In genomic region chr10:104331208-104331838, GRCh38 we compare ENCODE assay signal across 8 cellular contexts. TPM values are rescaled to one million over a fixed set of nuclear protein-coding genes. Genes with fewer than 3 reads are reported as not detected.
DNase-seq lines count a peak whose midpoint lies in the region; ATAC-seq and TF ChIP-seq lines count a peak whose summit lies in the region.

No MANE protein-coding gene starts in this region.

- peak overlapping the region; percentile 71 for H3K56ac ChIP-seq in mesendoderm (ENCODE audit: low read length)

- H3K4me1 ChIP-seq in CD4-positive, CD25-positive, alpha-beta regulatory T cell (ENCODE audit: control insufficient read depth, insufficient read depth, low read length, poor library complexity, severe bottlenecking): peaks cover 93% of the 10 kb centered on the region
- H3K4me1 ChIP-seq in mesendoderm (ENCODE audit: control insufficient read depth, low read depth, low read length) (peaks cover 66% of the 10 kb centered on the region), vagina (peaks cover 100% of the 10 kb centered on the region), Karpas-422 (ENCODE audit: low read length) (peaks cover 46% of the 10 kb centered on the region)

- TF ChIP-seq POLR2A in vagina (IDR thresholded peaks at IDR 0.05): no peak

- H3K27me3 Mint-ChIP-seq in CD4-positive, CD25-positive, alpha-beta regulatory T cell: peaks cover 7% of the 10 kb centered on the region

- peaks cover 32 to 100% (median 84%) of the 10 kb centered on the region in 4 donors for H3K4me1 Mint-ChIP-seq in CD4-positive, CD25-positive, alpha-beta regulatory T cell

- H4K8ac ChIP-seq in mesendoderm (ENCODE audit: low read depth, low read length): no peak overlapping the region

- H3K36me3 Mint-ChIP-seq in CD4-positive, CD25-positive, alpha-beta regulatory T cell: peaks cover 9% of the 10 kb centered on the region

- H4K20me1 ChIP-seq in Karpas-422 (ENCODE audit: insufficient read depth, low read depth, low read length): peaks cover 98% of the 10 kb centered on the region

- H3K27me3 ChIP-seq in CD4-positive, CD25-positive, alpha-beta regulatory T cell (ENCODE audit: control insufficient read depth, insufficient read depth, low read length): no peaks in the 10 kb centered on the region
- H3K27me3 ChIP-seq in mesendoderm (ENCODE audit: insufficient read depth, low read length, poor library complexity) (no peaks in the 10 kb centered on the region), vagina (no peaks in the 10 kb centered on the region), Karpas-422 (ENCODE audit: low read length) (no peaks in the 10 kb centered on the region)

- H2AFZ ChIP-seq in Karpas-422 (ENCODE audit: low read length): no peak overlapping the region

- no peak overlapping the region for H4K5ac ChIP-seq in mesendoderm (ENCODE audit: low read length)

- no peak for TF ChIP-seq CTCF in vagina (IDR thresholded peaks at IDR 0.05)

- peak overlapping the region in 1 of 4 donors; percentile 91 for H3K4me3 Mint-ChIP-seq in CD4-positive, CD25-positive, alpha-beta regulatory T cell

- peak overlapping the region; percentile 58 to 96 (median 96) for H3K27ac Mint-ChIP-seq in CD4-positive, CD25-positive, alpha-beta regulatory T cell

- peak overlapping the region; percentile 20 for H3K18ac ChIP-seq in mesendoderm (ENCODE audit: low read length)

- H2BK120ac ChIP-seq in mesendoderm (ENCODE audit: low read depth, low read length): no peak overlapping the region

- peak overlapping the region; percentile 83 for H3K27ac ChIP-seq in CD4-positive, CD25-positive, alpha-beta regulatory T cell (ENCODE audit: insufficient read depth, low read length, poor library complexity, severe bottlenecking)
- H3K27ac ChIP-seq in cingulate gyrus (ENCODE audit: low read depth, low read length) (peak overlapping the region; percentile 93), mesendoderm (ENCODE audit: low read depth, low read length) (peak overlapping the region; percentile 75), vagina (peak overlapping the region; percentile 96), Karpas-422 (ENCODE audit: low read length) (no peak overlapping the region)

- H3K4me2 ChIP-seq in mesendoderm (ENCODE audit: low read length) (peak overlapping the region; percentile 8), Karpas-422 (ENCODE audit: low read depth, low read length, poor library complexity, severe bottlenecking) (no peak overlapping the region)

- H3K23ac ChIP-seq in mesendoderm (ENCODE audit: low read length): no peak overlapping the region

- H2BK5ac ChIP-seq in mesendoderm (ENCODE audit: low read length): peak overlapping the region; percentile 66

- no peaks in the 10 kb centered on the region for H3K9me2 ChIP-seq in Karpas-422 (replicated peaks; ENCODE audit: insufficient read depth, low read length)

- peak overlapping the region; percentile 1 for H2AK5ac ChIP-seq in mesendoderm (ENCODE audit: low read length)

- DNase-seq in CD4-positive, CD25-positive, alpha-beta regulatory T cell: no peak
- DNase-seq in NCI-H2081 (lab: John Stamatoyannopoulos, UW): peak; percentile 83 to 93
- DNase-seq in mesendoderm: peak; percentile 83
- no peak for DNase-seq in vagina (ENCODE audit: extremely low spot score in 2 of 2)
- no peak for DNase-seq in Karpas-422
- DNase-seq in NCI-H526 (lab: John Stamatoyannopoulos, UW): no peak

- peaks cover 11% of the 10 kb centered on the region for H3K36me3 ChIP-seq in CD4-positive, CD25-positive, alpha-beta regulatory T cell (ENCODE audit: control insufficient read depth, insufficient read depth, low read length)
- no peaks in the 10 kb centered on the region for H3K36me3 ChIP-seq in mesendoderm (ENCODE audit: control insufficient read depth, insufficient read depth, low read length)
- H3K36me3 ChIP-seq in vagina: peaks cover 0 to 9% of the 10 kb centered on the region in 2 donors
- H3K36me3 ChIP-seq in Karpas-422 (ENCODE audit: insufficient read depth, low read length): no peaks in the 10 kb centered on the region

- no peak overlapping the region for H3K4me3 ChIP-seq in CD4-positive, CD25-positive, alpha-beta regulatory T cell (ENCODE audit: low read depth, low read length)
- H3K4me3 ChIP-seq in mesendoderm (ENCODE audit: low read length): no peak overlapping the region
- no peak overlapping the region for H3K4me3 ChIP-seq in vagina
- no peak overlapping the region for H3K4me3 ChIP-seq in Karpas-422 (ENCODE audit: low read length)

- H3K79me2 ChIP-seq in mesendoderm (ENCODE audit: control insufficient read depth, insufficient read depth, low read length): peaks cover 97% of the 10 kb centered on the region
- H3K79me2 ChIP-seq in Karpas-422 (ENCODE audit: low read length): peaks cover 5% of the 10 kb centered on the region; the same call in 1 of the 2 replicates

- no peak overlapping the region for H2BK15ac ChIP-seq in mesendoderm (replicated peaks; ENCODE audit: low read depth)

- WGBS in mesendoderm (ENCODE audit: extremely low coverage, insufficient coverage, low lambda C conversion rate): no CpG with 5 or more reads among the region's 9 CpGs

- peak overlapping the region; percentile 33 for H3K9ac ChIP-seq in mesendoderm (ENCODE audit: low read length)
- no peak overlapping the region for H3K9ac ChIP-seq in Karpas-422 (ENCODE audit: low read length)

- H3K9me3 ChIP-seq in CD4-positive, CD25-positive, alpha-beta regulatory T cell (ENCODE audit: control insufficient read depth in 2 of 2, low read length in 2 of 2): no peaks in the 10 kb centered on the region
- H3K9me3 ChIP-seq in vagina (no peaks in the 10 kb centered on the region), Karpas-422 (ENCODE audit: low read length) (no peaks in the 10 kb centered on the region)

- peaks cover 0 to 3% (median 0%) of the 10 kb centered on the region in 7 donors for H3K9me3 Mint-ChIP-seq in CD4-positive, CD25-positive, alpha-beta regulatory T cell

- H3K79me1 ChIP-seq in mesendoderm (ENCODE audit: low read length): peaks cover 56% of the 10 kb centered on the region

- no peak for ATAC-seq in CD4-positive, CD25-positive, alpha-beta regulatory T cell (ENCODE audit: low read depth in 2 of 2)
- no peak for ATAC-seq in HG02571 (IDR thresholded peaks at IDR 0.05; ENCODE audit: unreplicated experiment)

- intact Hi-C loops in vagina (cut with DNase I): no loop called here

- no peak overlapping the region for H3K4ac ChIP-seq in mesendoderm (ENCODE audit: low read depth, low read length)

RNA-seq across cellular contexts. Expression of gene ITPRIP, which starts 6.9 kb away (rescaled TPM):
- 68.4 TPM for total RNA-seq in CD4-positive, CD25-positive, alpha-beta regulatory T cell
- polyA plus RNA-seq in CD4-positive, CD25-positive, alpha-beta regulatory T cell: 10 to 100 TPM; 10.9 to 16.8 (median 12.5) TPM
- polyA plus RNA-seq in mesendoderm (2013, experiment 1 of 2): 22.8 TPM
- 22.4 TPM for polyA plus RNA-seq in mesendoderm (2013, experiment 2 of 2)
- total RNA-seq in vagina: 85.7 TPM
- 4.5 and 4.6 TPM in 2 replicates for total RNA-seq in Karpas-422 (2014; rRNA removed; shearing (Covaris generic); ENCODE audit: low replicate concordance)

RNA-seq across cellular contexts. Expression of gene CFAP58, which starts 22.3 kb away (rescaled TPM):
- not detected for total RNA-seq in CD4-positive, CD25-positive, alpha-beta regulatory T cell
- under 1 TPM in 1 of 4 donors, not detected in 3; 0.51 TPM for polyA plus RNA-seq in CD4-positive, CD25-positive, alpha-beta regulatory T cell
- polyA plus RNA-seq in mesendoderm (2013, experiment 1 of 2): 1.0 TPM
- polyA plus RNA-seq in mesendoderm (2013, experiment 2 of 2): 0.85 TPM
- total RNA-seq in vagina: 0.49 TPM
- 0.26 and 1.4 TPM in 2 replicates for total RNA-seq in Karpas-422 (2014; rRNA removed; shearing (Covaris generic); ENCODE audit: low replicate concordance)

Comparison
In these comparisons a context has a peak if more than half of its experiments do, and no peak if none do; other contexts are left out.
1. DNase-seq: peak in NCI-H2081 (2 of 2) and mesendoderm (single experiment); none in CD4-positive, CD25-positive, alpha-beta regulatory T cell (0 of 3), vagina (0 of 2), Karpas-422 (single experiment) and NCI-H526 (0 of 2).
2. RNA of gene ITPRIP, which starts 6.9 kb away (total RNA-seq): 85.7 TPM in vagina (single experiment) and 68.4 TPM in CD4-positive, CD25-positive, alpha-beta regulatory T cell (single experiment); 4.5 to 4.6 TPM in Karpas-422; every median in the first group is over 10 times any median in the second.